In the genomic region with DNA sequence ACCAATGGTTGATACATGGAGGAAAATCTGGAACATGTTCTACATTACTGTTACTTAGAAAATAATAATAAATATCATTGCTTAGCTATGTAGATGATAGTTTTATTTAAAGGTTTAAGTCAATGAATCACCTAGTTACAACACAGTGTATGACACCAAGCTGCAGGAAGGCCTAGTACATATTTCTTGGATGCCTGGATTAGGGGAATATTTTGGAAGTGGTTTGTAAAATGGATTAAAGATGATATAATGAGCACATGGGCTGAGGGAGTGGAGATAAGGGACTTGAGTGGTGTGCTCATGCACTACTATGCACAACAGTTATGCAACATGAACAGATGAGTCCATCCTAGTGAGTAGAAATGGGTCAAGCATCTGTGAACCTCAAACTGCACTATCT, we compare ENCODE assay signal across 29 cellular contexts.
"Had no signal": no experiment of that assay in that cellular context is flagged by ENCODE, and none has a peak within 500 bp of the region (broad histone marks: within the 10 kb centered on the region; RNA-seq: fewer than 3 reads in every experiment).

No MANE protein-coding gene starts in this region.

- DNase-seq: activated CD4-positive, alpha-beta T cell treated with anti-CD3 and anti-CD28 coated beads for 36 hours; activated CD4-positive, alpha-beta T cell treated with anti-CD3 and anti-CD28 coated beads, Interleukin-2, amount 10 ng/mL, durations not matched to agents 7 days and 5 days; activated CD4-positive, alpha-beta T cell treated with anti-CD3 and anti-CD28 coated beads, Interleukin-2, amount 50 U/mL, for 48 hours; activated CD8-positive, alpha-beta T cell treated with anti-CD3 and anti-CD28 coated beads, Interleukin-2, amount 10 ng/mL, durations not matched to agents 7 days and 5 days; activated gamma-delta T cell; activated naive CD4-positive, alpha-beta T cell treated with Interleukin-2 at 50 U/mL for 16 hours; activated naive CD8-positive, alpha-beta T cell treated with anti-CD3 and anti-CD28 coated beads, Interleukin-2, amount 10 ng/mL, durations not matched to agents 7 days and 5 days; activated T-cell treated with anti-CD3 and anti-CD28 coated beads, Interleukin-2, amount 50 U/mL, for 24 hours; body of pancreas; Kasumi-1; KG1; MG63; NCI-H1048; NCI-H1436 treated with DMSO at 0.1 percent for 48 hours; NCI-H1694 treated with DMSO at 0.1 percent for 48 hours; NCI-H2029; NCI-H510A; NCI-H526; NCI-H748 treated with DMSO at 0.1 percent for 48 hours; NK-92 treated with Interleukin-12 subunit alpha and Interleukin-12 subunit beta, amount 100 ng/mL, for 24 hours; PC-3; Peyer's patch; RPMI8226; SHP77 treated with DMSO at 0.1 percent for 48 hours; SK-N-SH had no signal

- ATAC-seq: activated CD4-positive, alpha-beta T cell treated with anti-CD3 and anti-CD28 coated beads for 36 hours; activated CD4-positive, CD25-positive, alpha-beta regulatory T cell treated with anti-CD3 and anti-CD28 coated beads, Interleukin-2, amount 50 U/mL, for 24 hours; activated CD8-positive, alpha-beta T cell treated with anti-CD3 and anti-CD28 coated beads, Interleukin-2, amount 10 ng/mL, durations not matched to agents 7 days and 5 days; body of pancreas; PC-3; WTC11 had no signal

- H3K4me3 ChIP-seq: body of pancreas, cardiac muscle cell, MG63, Peyer's patch, SJSA1 had no signal
